Comparison of ENCODE assay signal across 8 cellular contexts in genomic region chr19:45779231-45780145, GRCh38.
DNase-seq lines count a peak whose midpoint lies in the region; ATAC-seq and TF ChIP-seq lines count a peak whose summit lies in the region.

No MANE protein-coding gene starts in this region.

- peaks cover 14% of the 10 kb centered on the region for H3K27me3 Mint-ChIP-seq in memory B cell

- TF ChIP-seq CTCF in GM12864 (IDR thresholded peaks at IDR 0.05; ENCODE audit: low read depth, low read length, missing control alignments) = peak; percentile 81

- no peaks in the 10 kb centered on the region for H3K9me3 Mint-ChIP-seq in memory B cell

- H3K4me3 Mint-ChIP-seq in memory B cell = peak overlapping the region; percentile 72

- DNase-seq in GM12864 (ENCODE audit: low read depth) = no peak
- DNase-seq in NCI-H2081 treated with DMSO at 0.1 percent for 48 hours (lab: John Stamatoyannopoulos, UW) = peak; percentile 35
- DNase-seq in activated CD4-positive, alpha-beta T cell treated with anti-CD3 and anti-CD28 coated beads for 4 hours = peak; percentile 71 to 82
- DNase-seq in dedifferentiated amniotic fluid mesenchymal stem cell (ENCODE audit: extremely low spot score) = peak; percentile 6
- peak; percentile 87 to 90 for DNase-seq in memory B cell (ENCODE audit: low spot score in 2 of 2)
- DNase-seq in stimulated activated CD8-positive, alpha-beta memory T cell treated with anti-CD3 and anti-CD28 coated beads, Interleukin-2, amount 100 ng/mL, for 48 hours (ENCODE audit: low read depth in 2 of 2) = peak; percentile 90 to 97

- peak overlapping the region; percentile 15 for H3K4me3 ChIP-seq in GM12864 (ENCODE audit: low read depth, low read length)

- ATAC-seq in HG02798 (IDR thresholded peaks at IDR 0.05; ENCODE audit: poor library complexity, unreplicated experiment) (peak; percentile 87), memory B cell (ENCODE audit: low read depth) (peak; percentile 97), HG03565 (IDR thresholded peaks at IDR 0.05; ENCODE audit: unreplicated experiment) (no peak)

- peak overlapping the region; percentile 10 for H3K27ac Mint-ChIP-seq in memory B cell

- H3K4me1 Mint-ChIP-seq in memory B cell = peaks cover 21% of the 10 kb centered on the region

- H3K36me3 Mint-ChIP-seq in memory B cell = peaks cover 13% of the 10 kb centered on the region
